In the genomic region with DNA sequence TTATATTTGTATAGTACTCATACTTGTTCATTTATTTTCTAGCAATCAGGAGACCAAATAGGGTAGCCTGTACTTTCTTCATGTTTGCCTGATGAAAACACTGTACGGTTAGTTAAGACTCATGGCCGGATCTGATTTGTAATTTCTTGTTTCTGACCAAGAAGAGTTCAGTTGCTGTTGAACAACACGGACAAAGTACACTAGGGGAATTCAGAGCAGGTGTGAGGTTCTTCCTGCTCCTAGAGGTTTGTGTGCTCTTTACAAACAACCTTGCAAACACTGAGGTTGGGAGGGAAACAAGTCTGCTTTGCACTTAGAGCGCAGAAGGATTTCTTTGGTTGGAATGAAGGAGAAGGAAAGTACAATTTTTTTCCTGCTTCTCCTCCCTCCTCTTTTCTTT, we compare ENCODE assay signal across 10 cellular contexts.
DNase-seq lines count a peak whose midpoint lies in the region; ATAC-seq and TF ChIP-seq lines count a peak whose summit lies in the region.
"Had no signal": no experiment of that assay in that cellular context is flagged by ENCODE, and none has a peak within 500 bp of the region (broad histone marks: within the 10 kb centered on the region; RNA-seq: fewer than 3 reads in every experiment).

No MANE protein-coding gene starts in this region.

- no peak overlapping the region for H3K4me3 Mint-ChIP-seq in activated naive CD8-positive, alpha-beta T cell treated with anti-CD3 and anti-CD28 coated beads, Interleukin-2, amount 50 U/mL, for 24 hours
- no peak overlapping the region for H3K4me3 Mint-ChIP-seq in activated naive CD8-positive, alpha-beta T cell treated with anti-CD3 and anti-CD28 coated beads for 36 hours
- H3K4me3 Mint-ChIP-seq: activated naive CD8-positive, alpha-beta T cell had no signal

- peaks cover 2% of the 10 kb centered on the region for H3K27me3 Mint-ChIP-seq in activated naive CD8-positive, alpha-beta T cell treated with anti-CD3 and anti-CD28 coated beads, Interleukin-2, amount 50 U/mL, for 24 hours
- H3K27me3 Mint-ChIP-seq in activated naive CD8-positive, alpha-beta T cell treated with anti-CD3 and anti-CD28 coated beads for 36 hours: peaks cover 26% of the 10 kb centered on the region

- BruUV-seq in mammary epithelial cell (replicated peaks; lab: Mats Ljungman, UMichigan): no TSS peak

- H3K27ac Mint-ChIP-seq in activated naive CD8-positive, alpha-beta T cell treated with anti-CD3 and anti-CD28 coated beads, Interleukin-2, amount 50 U/mL, for 24 hours: peak overlapping the region; percentile 76
- H3K27ac Mint-ChIP-seq in activated naive CD8-positive, alpha-beta T cell treated with anti-CD3 and anti-CD28 coated beads for 36 hours: no peak overlapping the region
- H3K27ac Mint-ChIP-seq: activated naive CD8-positive, alpha-beta T cell had no signal

- H3K4me2 ChIP-seq in mammary epithelial cell (ENCODE audit: insufficient read depth, low read depth, low read length): no peak overlapping the region

- in situ Hi-C loops in mammary epithelial cell (cut with MboI; ENCODE audit: low sequenced_read_pairs in 2 of 2): no loop called here

- no peaks in the 10 kb centered on the region for H3K27me3 ChIP-seq in mammary epithelial cell (ENCODE audit: insufficient read depth, low read length)
- H3K27me3 ChIP-seq in upper lobe of right lung: no peaks in the 10 kb centered on the region
- H3K27me3 ChIP-seq: heart left ventricle had no signal

- H3K36me3 Mint-ChIP-seq in activated naive CD8-positive, alpha-beta T cell treated with anti-CD3 and anti-CD28 coated beads, Interleukin-2, amount 50 U/mL, for 24 hours (ENCODE audit: low read depth): no peaks in the 10 kb centered on the region
- no peaks in the 10 kb centered on the region for H3K36me3 Mint-ChIP-seq in activated naive CD8-positive, alpha-beta T cell treated with anti-CD3 and anti-CD28 coated beads for 36 hours
- H3K36me3 Mint-ChIP-seq: activated naive CD8-positive, alpha-beta T cell had no signal

- H3K79me2 ChIP-seq in mammary epithelial cell (ENCODE audit: insufficient read depth, low read length): peaks cover 99% of the 10 kb centered on the region

- dilution Hi-C loops in mammary epithelial cell (cut with HindIII; ENCODE audit: low sequenced_read_pairs): no loop called here

- H3K9me3 ChIP-seq in mammary epithelial cell (replicated peaks; ENCODE audit: insufficient read depth, low read length) (no peaks in the 10 kb centered on the region), upper lobe of right lung (no peaks in the 10 kb centered on the region)
- H3K9me3 ChIP-seq: heart left ventricle had no signal

- H3K4me3 ChIP-seq in mammary epithelial cell (replicated peaks in 1 of 3; ENCODE audit: insufficient read depth in 1 of 3, low read depth in 2 of 3, low read length in 3 of 3): no peak overlapping the region
- no peak overlapping the region for H3K4me3 ChIP-seq in upper lobe of right lung
- H3K4me3 ChIP-seq: heart left ventricle had no signal

- H3K4me1 Mint-ChIP-seq in activated naive CD8-positive, alpha-beta T cell treated with anti-CD3 and anti-CD28 coated beads, Interleukin-2, amount 50 U/mL, for 24 hours: peaks cover 18% of the 10 kb centered on the region
- H3K4me1 Mint-ChIP-seq in activated naive CD8-positive, alpha-beta T cell treated with anti-CD3 and anti-CD28 coated beads for 36 hours: peaks cover 4% of the 10 kb centered on the region

- CTCF ChIA-PET in mammary epithelial cell (lab: Charles Lee; ENCODE audit: low non-redundant PET): no interaction called here

- H3K9ac ChIP-seq in mammary epithelial cell (ENCODE audit: insufficient read depth, low read length): no peak overlapping the region

- ATAC-seq in activated naive CD8-positive, alpha-beta T cell treated with anti-CD3 and anti-CD28 coated beads, Interleukin-2, amount 50 U/mL, for 24 hours: no peak
- ATAC-seq in HG03066 (IDR thresholded peaks at IDR 0.05; ENCODE audit: low read depth, unreplicated experiment) (peak; percentile 29), upper lobe of right lung (peak; percentile 38), Right ventricle myocardium superior (ENCODE audit: poor library complexity) (no peak)
- ATAC-seq: heart left ventricle had no signal

- no peak overlapping the region for H2AFZ ChIP-seq in mammary epithelial cell (ENCODE audit: low read depth, low read length)

- H3K9me3 Mint-ChIP-seq in activated naive CD8-positive, alpha-beta T cell treated with anti-CD3 and anti-CD28 coated beads, Interleukin-2, amount 50 U/mL, for 24 hours: no peaks in the 10 kb centered on the region
- no peaks in the 10 kb centered on the region for H3K9me3 Mint-ChIP-seq in activated naive CD8-positive, alpha-beta T cell treated with anti-CD3 and anti-CD28 coated beads for 36 hours

- no peak for DNase-seq in activated naive CD8-positive, alpha-beta T cell treated with anti-CD3 and anti-CD28 coated beads, Interleukin-2, amount 50 U/mL, for 24 hours
- no peak for DNase-seq in activated naive CD8-positive, alpha-beta T cell treated with anti-CD3 and anti-CD28 coated beads for 36 hours
- DNase-seq in mammary epithelial cell (no peak), upper lobe of right lung (no peak), occipital lobe (lab: John Stamatoyannopoulos, UW) (no peak), Right ventricle myocardium superior (no peak), DMS153 treated with DMSO at 0.1 percent for 48 hours (lab: John Stamatoyannopoulos, UW; ENCODE audit: unreplicated experiment) (no peak)
- DNase-seq: heart left ventricle had no signal

- H4K20me1 ChIP-seq in mammary epithelial cell (ENCODE audit: insufficient read depth, low read length): peaks cover 4% of the 10 kb centered on the region

- intact Hi-C loops in mammary epithelial cell (cut with micrococcal nuclease): loop anchor here (1.0 kb wide), 1 partner anchor 37 kb away; no protein-coding TSS in a partner anchor
- intact Hi-C loops in upper lobe of right lung (cut with DNase I): no loop called here
- intact Hi-C loops in Right ventricle myocardium superior (cut with DNase I): no loop called here

- H3K27ac ChIP-seq in mammary epithelial cell (ENCODE audit: insufficient read depth, low read depth, low read length) (peak overlapping the region; percentile 46), upper lobe of right lung (peak overlapping the region; percentile 11)

- peaks cover 4% of the 10 kb centered on the region for H3K36me3 ChIP-seq in mammary epithelial cell (ENCODE audit: insufficient read depth, low read length)
- H3K36me3 ChIP-seq in upper lobe of right lung: no peaks in the 10 kb centered on the region
- H3K36me3 ChIP-seq: heart left ventricle had no signal

- no peak for TF ChIP-seq CTCF in mammary epithelial cell (conservative IDR thresholded peaks at IDR 0.05 in 1 of 2, IDR thresholded peaks at IDR 0.05 in 1 of 2; ENCODE audit: extremely low read depth in 1 of 2, insufficient read depth in 1 of 2, low read depth in 1 of 2, low read length in 2 of 2)
- no peak for TF ChIP-seq CTCF in upper lobe of right lung (IDR thresholded peaks at IDR 0.05)

- H3K4me1 ChIP-seq in mammary epithelial cell (ENCODE audit: insufficient read depth, low read length) (peaks cover 61% of the 10 kb centered on the region), upper lobe of right lung (peaks cover 50% of the 10 kb centered on the region)

- WGBS in mammary epithelial cell (ENCODE audit: low coverage, missing lambda C conversion rate): 59% methylated on average over 4 of the region's 4 CpGs

Comparison
In these comparisons a context has a peak if more than half of its experiments do, and no peak if none do; other contexts are left out.
1. ATAC-seq: peak in HG03066 (single experiment) and upper lobe of right lung (single experiment); none in activated naive CD8-positive, alpha-beta T cell treated with anti-CD3 and anti-CD28 coated beads, Interleukin-2, amount 50 U/mL, for 24 hours (single experiment) and Right ventricle myocardium superior (single experiment).